ENCODE assay signal across 20 cellular contexts in genomic region chr4:71198958-71199357, GRCh38.
DNase-seq lines count a peak whose midpoint lies in the region; ATAC-seq lines count a peak whose summit lies in the region.
"Had no signal": no experiment of that assay in that cellular context is flagged by ENCODE, and none has a peak within 500 bp of the region (broad histone marks: within the 10 kb centered on the region; RNA-seq: fewer than 3 reads in every experiment).

No MANE protein-coding gene starts in this region.

- no peak overlapping the region for H3K27ac Mint-ChIP-seq in activated T-cell treated with anti-CD3 and anti-CD28 coated beads, Interleukin-2, amount 50 U/mL, for 72 hours
- H3K27ac Mint-ChIP-seq in natural killer cell treated with Interleukin-12 subunit alpha and Interleukin-12 subunit beta and Interleukin-15 and Interleukin-18, amount 100 ng/mL, for 72 hours: peak overlapping the region in 1 of 2 donors; percentile 41
- H3K27ac Mint-ChIP-seq: activated T-helper 1 cell treated with anti-CD3 and anti-CD28 coated beads, Interleukin-12 subunit alpha, Interleukin-12 subunit beta, Interleukin-2, Interleukin-4 antibody, amounts not matched to agents 30 ng/mL and 10 ng/mL and 1 ng/mL, durations not matched to agents 14 hours and 24 hours and 36 hours; HFFc6 had no signal

- peaks cover 9% of the 10 kb centered on the region for H3K27me3 Mint-ChIP-seq in activated T-cell treated with anti-CD3 and anti-CD28 coated beads, Interleukin-2, amount 50 U/mL, for 72 hours (ENCODE audit: low read depth)
- no peaks in the 10 kb centered on the region for H3K27me3 Mint-ChIP-seq in natural killer cell treated with Interleukin-12 subunit alpha and Interleukin-12 subunit beta and Interleukin-15 and Interleukin-18, amount 100 ng/mL, for 72 hours

- DNase-seq in activated T-cell treated with anti-CD3 and anti-CD28 coated beads, Interleukin-2, amount 50 U/mL, for 72 hours: no peak
- DNase-seq in activated T-cell treated with anti-CD3 and anti-CD28 coated beads, Interleukin-2, amount 50 U/mL, for 1 hour: no peak
- DNase-seq in OCI-M1 (lab: John Stamatoyannopoulos, UW): peak; percentile 87
- peak; percentile 27 for DNase-seq in central memory CD4-positive, alpha-beta T cell
- no peak for DNase-seq in natural killer cell treated with Interleukin-12 subunit alpha and Interleukin-12 subunit beta and Interleukin-15 and Interleukin-18, amount 100 ng/mL, for 72 hours (ENCODE audit: low spot score)
- no peak for DNase-seq in HuH-7 (ENCODE audit: low spot score)
- DNase-seq: activated CD8-positive, alpha-beta memory T cell treated with anti-CD3 and anti-CD28 coated beads for 24 hours; adrenal gland; DMS 273 treated with DMSO at 0.1 percent for 48 hours; dorsolateral prefrontal cortex; foreskin fibroblast; HFFc6; hippocampal formation; NCI-H1694; NCI-H2171 treated with DMSO at 0.1 percent for 48 hours; NCI-H774; Right ventricle myocardium superior had no signal

- H3K36me3 Mint-ChIP-seq in activated T-cell treated with anti-CD3 and anti-CD28 coated beads, Interleukin-2, amount 50 U/mL, for 72 hours (ENCODE audit: insufficient read depth in 2 of 2): no peaks in the 10 kb centered on the region
- no peaks in the 10 kb centered on the region for H3K36me3 Mint-ChIP-seq in natural killer cell treated with Interleukin-12 subunit alpha and Interleukin-12 subunit beta and Interleukin-15 and Interleukin-18, amount 100 ng/mL, for 72 hours

- peak; percentile 44 to 67 for ATAC-seq in activated T-cell treated with anti-CD3 and anti-CD28 coated beads, Interleukin-2, amount 50 U/mL, for 72 hours (replicated peaks in 1 of 2)
- peak in 1 of 2 donors; percentile 56 for ATAC-seq in natural killer cell treated with Interleukin-12 subunit alpha and Interleukin-12 subunit beta and Interleukin-15 and Interleukin-18, amount 100 ng/mL, for 72 hours
- ATAC-seq in HG03439 (IDR thresholded peaks at IDR 0.05; ENCODE audit: unreplicated experiment): no peak
- no peak for ATAC-seq in HG02840 (IDR thresholded peaks at IDR 0.05; ENCODE audit: low FRiP score, unreplicated experiment)

- peaks cover 5% of the 10 kb centered on the region for H3K4me1 Mint-ChIP-seq in activated T-cell treated with anti-CD3 and anti-CD28 coated beads, Interleukin-2, amount 50 U/mL, for 72 hours (ENCODE audit: low read depth)
- H3K4me1 Mint-ChIP-seq in natural killer cell treated with Interleukin-12 subunit alpha and Interleukin-12 subunit beta and Interleukin-15 and Interleukin-18, amount 100 ng/mL, for 72 hours (ENCODE audit: low read depth in 2 of 2): peaks cover 18 to 24% of the 10 kb centered on the region in 2 donors

- H3K9me3 Mint-ChIP-seq in activated T-cell treated with anti-CD3 and anti-CD28 coated beads, Interleukin-2, amount 50 U/mL, for 72 hours: no peaks in the 10 kb centered on the region
- H3K9me3 Mint-ChIP-seq in natural killer cell treated with Interleukin-12 subunit alpha and Interleukin-12 subunit beta and Interleukin-15 and Interleukin-18, amount 100 ng/mL, for 72 hours: no peaks in the 10 kb centered on the region
- H3K9me3 Mint-ChIP-seq: activated T-helper 1 cell treated with anti-CD3 and anti-CD28 coated beads, Interleukin-12 subunit alpha, Interleukin-12 subunit beta, Interleukin-2, Interleukin-4 antibody, amounts not matched to agents 30 ng/mL and 10 ng/mL and 1 ng/mL, durations not matched to agents 14 hours and 24 hours and 36 hours; HFFc6 had no signal

- H3K4me3 Mint-ChIP-seq in activated T-cell treated with anti-CD3 and anti-CD28 coated beads, Interleukin-2, amount 50 U/mL, for 72 hours: no peak overlapping the region
- peak overlapping the region; percentile 12 for H3K4me3 Mint-ChIP-seq in natural killer cell treated with Interleukin-12 subunit alpha and Interleukin-12 subunit beta and Interleukin-15 and Interleukin-18, amount 100 ng/mL, for 72 hours
- H3K4me3 Mint-ChIP-seq: activated T-helper 1 cell treated with anti-CD3 and anti-CD28 coated beads, Interleukin-12 subunit alpha, Interleukin-12 subunit beta, Interleukin-2, Interleukin-4 antibody, amounts not matched to agents 30 ng/mL and 10 ng/mL and 1 ng/mL, durations not matched to agents 14 hours and 24 hours and 36 hours; HFFc6 had no signal

Comparison
In these comparisons a context has a peak if more than half of its experiments do, and no peak if none do; other contexts are left out.
1. ATAC-seq: peak in activated T-cell treated with anti-CD3 and anti-CD28 coated beads, Interleukin-2, amount 50 U/mL, for 72 hours (2 of 2); none in HG03439 (single experiment) and HG02840 (single experiment).
2. DNase-seq: peak in OCI-M1 (single experiment) and central memory CD4-positive, alpha-beta T cell (single experiment); none in activated T-cell treated with anti-CD3 and anti-CD28 coated beads, Interleukin-2, amount 50 U/mL, for 72 hours (0 of 2), activated T-cell treated with anti-CD3 and anti-CD28 coated beads, Interleukin-2, amount 50 U/mL, for 1 hour (single experiment), natural killer cell treated with Interleukin-12 subunit alpha and Interleukin-12 subunit beta and Interleukin-15 and Interleukin-18, amount 100 ng/mL, for 72 hours (single experiment) and HuH-7 (single experiment).